Comparison of ENCODE assay signal across 21 cellular contexts in the genomic region with DNA sequence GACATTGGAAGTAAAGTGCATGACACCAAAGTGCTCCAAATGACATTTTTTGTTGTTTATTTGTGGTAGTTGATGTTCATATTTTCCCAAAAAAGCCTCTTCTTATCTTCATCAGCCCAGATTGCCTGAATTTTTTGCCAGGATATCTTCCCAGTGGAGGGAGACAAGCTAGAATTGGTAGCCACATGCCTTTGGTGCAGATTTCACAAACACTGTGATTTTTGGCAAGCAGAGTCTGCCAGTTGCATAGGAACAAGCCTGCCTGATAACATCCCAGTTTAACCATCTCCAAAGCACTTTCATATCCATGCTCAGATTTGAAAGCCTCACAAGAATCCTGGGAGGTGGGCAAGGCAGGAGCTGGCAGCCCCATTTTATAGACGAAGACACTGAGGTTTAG.
"Had no signal": no experiment of that assay in that cellular context is flagged by ENCODE, and none has a peak within 500 bp of the region (broad histone marks: within the 10 kb centered on the region; RNA-seq: fewer than 3 reads in every experiment).

No MANE protein-coding gene starts in this region.

- ATAC-seq: gastrocnemius medialis; heart right ventricle; left ventricle myocardium superior; stimulated activated effector memory CD8-positive, alpha-beta T cell treated with anti-CD3 and anti-CD28 coated beads, Interleukin-12 subunit alpha, Interleukin-12 subunit beta, amount 100 ng/mL, for 72 hours; stimulated activated naive CD8-positive, alpha-beta T cell treated with anti-CD3 and anti-CD28 coated beads, Interleukin-15, Interleukin-2, amounts not matched to agents 100 U/mL and 50 U/mL, for 24 hours; upper lobe of right lung had no signal

- H3K9me3 ChIP-seq: colonic mucosa, esophagus squamous epithelium, gastrocnemius medialis, prostate gland, tibial nerve, upper lobe of right lung had no signal

- H3K27ac ChIP-seq: colonic mucosa, esophagus squamous epithelium, gastrocnemius medialis, heart right ventricle, parathyroid adenoma, prostate gland, tibial nerve, upper lobe of right lung had no signal

- DNase-seq: cerebellar nuclear complex; colonic mucosa; dermis blood vessel endothelial cell; esophagus squamous epithelium; gastrocnemius medialis; heart right ventricle; left ventricle myocardium superior; mesendoderm; naive B cell; occipital lobe; retina; small intestine; stimulated activated CD4-positive, alpha-beta T cell treated with anti-CD3 and anti-CD28 coated beads, Interleukin-12 subunit alpha, Interleukin-12 subunit beta, amount 100 ng/mL, for 4 hours; stimulated activated CD4-positive, alpha-beta T cell treated with anti-CD3 and anti-CD28 coated beads, Interleukin-2, amount 100 ng/mL, for 48 hours; stimulated activated CD8-positive, alpha-beta memory T cell treated with anti-CD3 and anti-CD28 coated beads, Interleukin-4, amount 100 ng/mL, for 48 hours; stimulated activated naive CD8-positive, alpha-beta T cell treated with anti-CD3 and anti-CD28 coated beads, Interleukin-15, Interleukin-2, amounts not matched to agents 100 U/mL and 50 U/mL, for 24 hours had no signal

- H3K4me1 ChIP-seq: colonic mucosa, gastrocnemius medialis, heart right ventricle, parathyroid adenoma, prostate gland, upper lobe of right lung had no signal

- H3K27me3 ChIP-seq: colonic mucosa, upper lobe of right lung had no signal

- H3K4me3 ChIP-seq: colonic mucosa, esophagus squamous epithelium, gastrocnemius medialis, heart right ventricle, prostate gland, tibial nerve, upper lobe of right lung had no signal

- H3K36me3 ChIP-seq: colonic mucosa, esophagus squamous epithelium, gastrocnemius medialis, heart right ventricle, prostate gland, tibial nerve, upper lobe of right lung had no signal
